In the genomic region with DNA sequence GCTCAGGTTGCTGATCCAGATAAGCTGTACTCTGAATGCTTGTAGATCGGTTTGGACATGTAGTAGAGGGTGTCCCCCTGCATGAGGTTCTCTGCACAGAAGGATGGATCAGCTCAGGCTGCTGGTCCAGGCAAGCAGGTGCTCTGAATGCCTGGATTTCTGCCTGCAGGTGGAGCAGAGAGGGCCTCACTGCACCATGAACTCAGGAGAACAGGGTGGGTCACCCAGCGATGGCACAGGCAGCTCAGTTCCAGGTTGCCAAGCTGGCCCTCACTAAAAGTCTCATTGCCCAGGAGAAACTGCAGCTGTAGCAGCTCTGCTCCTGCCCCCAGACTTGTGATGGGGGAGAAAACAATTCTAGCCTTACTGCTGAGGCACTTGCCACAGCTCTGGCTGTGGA, we compare ENCODE assay signal across 14 cellular contexts.
DNase-seq lines count a peak whose midpoint lies in the region; ATAC-seq and TF ChIP-seq lines count a peak whose summit lies in the region.
"Had no signal": no experiment of that assay in that cellular context is flagged by ENCODE, and none has a peak within 500 bp of the region (broad histone marks: within the 10 kb centered on the region; RNA-seq: fewer than 3 reads in every experiment).

No MANE protein-coding gene starts in this region.

- no peaks in the 10 kb centered on the region for H3K9me3 Mint-ChIP-seq in GM23338

- H3K4me3 ChIP-seq in GM23338 (no peak overlapping the region), tibial artery (no peak overlapping the region)
- H3K4me3 ChIP-seq: A549, GM23248 had no signal

- no peak for DNase-seq in GM23338 (ENCODE audit: low spot score)
- DNase-seq in HT-29 (ENCODE audit: low spot score) = peak; percentile 14
- peak; percentile 18 to 28 for DNase-seq in left colon
- DNase-seq in tibial artery = peak; percentile 17 to 54
- no peak for DNase-seq in NCI-H69 (lab: John Stamatoyannopoulos, UW)
- DNase-seq: BE2C; CD4-positive, alpha-beta memory T cell; COR-L47; GF-D8; GM23248; H9 had no signal

- H3K36me3 Mint-ChIP-seq in GM23338 (ENCODE audit: low read depth) = no peaks in the 10 kb centered on the region
- H3K36me3 Mint-ChIP-seq: CD4-positive, alpha-beta memory T cell had no signal

- no peak overlapping the region for H3K27ac ChIP-seq in GM23338 (ENCODE audit: low read depth)
- no peak overlapping the region for H3K27ac ChIP-seq in tibial artery
- H3K27ac ChIP-seq: A549, C4-2B, GM23248 had no signal

- no peak overlapping the region for H2AFZ ChIP-seq in GM23338
- H2AFZ ChIP-seq: GM23248 had no signal

- no peak overlapping the region for H3K4me2 ChIP-seq in GM23338
- H3K4me2 ChIP-seq: A549 had no signal

- H3K4me1 ChIP-seq in GM23338 (ENCODE audit: insufficient read depth) (peaks cover 58% of the 10 kb centered on the region), tibial artery (no peaks in the 10 kb centered on the region)
- H3K4me1 ChIP-seq: A549, BE2C had no signal

- no peak overlapping the region for H3K4me3 Mint-ChIP-seq in GM23338
- H3K4me3 Mint-ChIP-seq: CD4-positive, alpha-beta memory T cell; H9 had no signal

- H3K79me2 ChIP-seq in GM23338 (replicated peaks; ENCODE audit: insufficient read depth) = peaks cover 45% of the 10 kb centered on the region

- peaks cover 54% of the 10 kb centered on the region for H3K4me1 Mint-ChIP-seq in GM23338
- H3K4me1 Mint-ChIP-seq: CD4-positive, alpha-beta memory T cell had no signal

- H3K27ac Mint-ChIP-seq in GM23338 = no peak overlapping the region
- H3K27ac Mint-ChIP-seq: CD4-positive, alpha-beta memory T cell had no signal

- H3F3A ChIP-seq in GM23338 (replicated peaks; ENCODE audit: low read depth) = no peaks in the 10 kb centered on the region

- no peaks in the 10 kb centered on the region for H3K27me3 ChIP-seq in GM23338 (ENCODE audit: insufficient read depth)
- H3K27me3 ChIP-seq in tibial artery = no peaks in the 10 kb centered on the region
- H3K27me3 ChIP-seq: BE2C had no signal

- H3K36me3 ChIP-seq in GM23338 (ENCODE audit: insufficient read depth) = no peaks in the 10 kb centered on the region
- no peaks in the 10 kb centered on the region for H3K36me3 ChIP-seq in tibial artery
- H3K36me3 ChIP-seq: BE2C had no signal

- peak in 1 of 2 experiments; percentile 32; a peak in 2 of 4 replicates for TF ChIP-seq CTCF in GM23338 (conservative IDR thresholded peaks at IDR 0.05; ENCODE audit: low read depth in 2 of 2)
- no peak for TF ChIP-seq CTCF in tibial artery (IDR thresholded peaks at IDR 0.05)

- H3K9me2 ChIP-seq in GM23338 (ENCODE audit: insufficient read depth) = no peaks in the 10 kb centered on the region

- intact Hi-C loops in left colon (cut with DNase I, micrococcal nuclease) = no loop called here
- intact Hi-C loops in tibial artery (cut with DNase I; ENCODE audit: low total_unique reads) = no loop called here

- no peaks in the 10 kb centered on the region for H3K9me3 ChIP-seq in tibial artery
- H3K9me3 ChIP-seq: A549, BE2C had no signal

- H3K27me3 Mint-ChIP-seq in GM23338 (ENCODE audit: insufficient read depth, low read depth, poor library complexity) = peaks cover 4% of the 10 kb centered on the region
- H3K27me3 Mint-ChIP-seq: CD4-positive, alpha-beta memory T cell had no signal

- peaks cover 45% of the 10 kb centered on the region; the same call in 1 of the 2 replicates for H4K20me1 ChIP-seq in GM23338 (replicated peaks; ENCODE audit: insufficient read depth)

- ATAC-seq in GM23338 = peak; percentile 46
- peak; percentile 19 for ATAC-seq in left colon
- no peak for ATAC-seq in HG03354 (IDR thresholded peaks at IDR 0.05; ENCODE audit: poor library complexity, severe bottlenecking, unreplicated experiment)
- ATAC-seq: A549 had no signal

TF ChIP-seq in GM23338, 12 proteins besides CTCF, POLR2A, EP300 and RAD21 (continues in another document):
- TF ChIP-seq EZH2 (IDR thresholded peaks at IDR 0.05; ENCODE audit: low read depth, unreplicated experiment) = no peak
- no peak for TF ChIP-seq STAT1 (IDR thresholded peaks at IDR 0.05; ENCODE audit: unreplicated experiment)
- TF ChIP-seq CREB1 (CRISPR knock-in tag; IDR thresholded peaks at IDR 0.05; ENCODE audit: low read depth) = no peak
- TF ChIP-seq JUNB (IDR thresholded peaks at IDR 0.05; ENCODE audit: unreplicated experiment) = no peak
- TF ChIP-seq POLR2AphosphoS5 (IDR thresholded peaks at IDR 0.05; ENCODE audit: low read depth) = no peak
- TF ChIP-seq, protein P1, sequence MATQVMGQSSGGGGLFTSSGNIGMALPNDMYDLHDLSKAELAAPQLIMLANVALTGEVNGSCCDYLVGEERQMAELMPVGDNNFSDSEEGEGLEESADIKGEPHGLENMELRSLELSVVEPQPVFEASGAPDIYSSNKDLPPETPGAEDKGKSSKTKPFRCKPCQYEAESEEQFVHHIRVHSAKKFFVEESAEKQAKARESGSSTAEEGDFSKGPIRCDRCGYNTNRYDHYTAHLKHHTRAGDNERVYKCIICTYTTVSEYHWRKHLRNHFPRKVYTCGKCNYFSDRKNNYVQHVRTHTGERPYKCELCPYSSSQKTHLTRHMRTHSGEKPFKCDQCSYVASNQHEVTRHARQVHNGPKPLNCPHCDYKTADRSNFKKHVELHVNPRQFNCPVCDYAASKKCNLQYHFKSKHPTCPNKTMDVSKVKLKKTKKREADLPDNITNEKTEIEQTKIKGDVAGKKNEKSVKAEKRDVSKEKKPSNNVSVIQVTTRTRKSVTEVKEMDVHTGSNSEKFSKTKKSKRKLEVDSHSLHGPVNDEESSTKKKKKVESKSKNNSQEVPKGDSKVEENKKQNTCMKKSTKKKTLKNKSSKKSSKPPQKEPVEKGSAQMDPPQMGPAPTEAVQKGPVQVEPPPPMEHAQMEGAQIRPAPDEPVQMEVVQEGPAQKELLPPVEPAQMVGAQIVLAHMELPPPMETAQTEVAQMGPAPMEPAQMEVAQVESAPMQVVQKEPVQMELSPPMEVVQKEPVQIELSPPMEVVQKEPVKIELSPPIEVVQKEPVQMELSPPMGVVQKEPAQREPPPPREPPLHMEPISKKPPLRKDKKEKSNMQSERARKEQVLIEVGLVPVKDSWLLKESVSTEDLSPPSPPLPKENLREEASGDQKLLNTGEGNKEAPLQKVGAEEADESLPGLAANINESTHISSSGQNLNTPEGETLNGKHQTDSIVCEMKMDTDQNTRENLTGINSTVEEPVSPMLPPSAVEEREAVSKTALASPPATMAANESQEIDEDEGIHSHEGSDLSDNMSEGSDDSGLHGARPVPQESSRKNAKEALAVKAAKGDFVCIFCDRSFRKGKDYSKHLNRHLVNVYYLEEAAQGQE (IDR thresholded peaks at IDR 0.05; ENCODE audit: unreplicated experiment) = no peak
- no peak for TF ChIP-seq NANOG (IDR thresholded peaks at IDR 0.05; ENCODE audit: borderline replicate concordance)
- TF ChIP-seq ZNF114 (CRISPR knock-in tag; IDR thresholded peaks at IDR 0.05) = no peak

Comparison
In these comparisons a context has a peak if more than half of its experiments do, and no peak if none do; other contexts are left out.
1. DNase-seq: peak in HT-29 (single experiment), left colon (2 of 2) and tibial artery (2 of 2); none in GM23338 (single experiment) and NCI-H69 (single experiment).